In the genomic region with DNA sequence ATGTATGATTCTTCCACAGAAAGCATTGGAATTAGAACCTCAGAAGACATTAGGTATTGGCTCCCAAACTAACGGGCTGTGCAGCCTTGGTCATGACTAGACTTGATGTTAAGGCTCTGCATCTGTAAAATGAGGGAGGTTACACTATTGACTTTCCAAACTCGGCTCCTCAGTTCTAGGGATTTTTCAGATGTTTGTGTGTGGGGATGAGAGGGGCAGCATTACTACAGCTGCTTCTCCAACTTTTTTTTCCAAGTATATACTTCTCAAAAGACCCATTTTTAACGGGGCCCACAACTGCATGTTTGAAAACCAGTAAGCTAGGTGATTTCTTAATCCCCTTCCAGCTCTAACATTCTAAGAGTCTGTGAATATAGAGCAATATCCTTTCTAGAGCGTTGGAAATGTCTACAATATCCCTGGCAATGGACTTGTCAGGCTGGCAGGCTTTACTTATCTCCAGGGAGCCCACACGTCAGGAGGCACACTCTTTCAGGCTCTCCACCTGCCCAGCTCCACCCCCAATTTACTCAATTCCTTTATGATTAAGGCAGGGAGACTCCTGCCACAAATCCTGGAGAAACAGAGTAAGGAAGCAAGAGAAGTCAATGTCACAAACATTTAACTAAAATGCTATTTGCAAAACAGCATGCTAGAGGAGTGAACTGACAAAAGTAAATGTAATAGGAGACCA, we compare ENCODE assay signal across 8 cellular contexts. TPM values are rescaled to one million over a fixed set of nuclear protein-coding genes. Genes with fewer than 3 reads are reported as not detected.
DNase-seq lines count a peak whose midpoint lies in the region; ATAC-seq and TF ChIP-seq lines count a peak whose summit lies in the region.

No MANE protein-coding gene starts in this region.

- H3K9me3 ChIP-seq in esophagus (ENCODE audit: control insufficient read depth in 2 of 2, insufficient read depth in 1 of 2, low read depth in 1 of 2, low read length in 1 of 2): no peaks in the 10 kb centered on the region
- H3K9me3 ChIP-seq in osteoblast (ENCODE audit: low read depth, low read length): no peaks in the 10 kb centered on the region

- TF ChIP-seq CTCF in GM12875 (IDR thresholded peaks at IDR 0.05; ENCODE audit: borderline replicate concordance, insufficient read depth, low read depth, low read length): no peak
- no peak for TF ChIP-seq CTCF in RWPE1 (conservative IDR thresholded peaks at IDR 0.05; ENCODE audit: low read depth)
- TF ChIP-seq CTCF in osteoblast (IDR thresholded peaks at IDR 0.05; ENCODE audit: extremely low read depth, low read depth, low read length): no peak

- DNase-seq in RWPE1 (ENCODE audit: low spot score): no peak
- peak; percentile 62 for DNase-seq in osteoblast (ENCODE audit: insufficient read length, low spot score, missing footprints)
- DNase-seq in NCI-H128 (lab: John Stamatoyannopoulos, UW; ENCODE audit: unreplicated experiment): no peak
- DNase-seq in stimulated activated CD4-positive, alpha-beta T cell treated with anti-CD3 and anti-CD28 coated beads, Interleukin-15, amount 100 ng/mL, for 24 hours: no peak

- peaks cover 6 to 10% of the 10 kb centered on the region in 2 donors for H3K4me1 ChIP-seq in esophagus (ENCODE audit: control insufficient read depth in 2 of 2, insufficient read depth in 2 of 2, low read length in 1 of 2)
- peaks cover 28% of the 10 kb centered on the region for H3K4me1 ChIP-seq in osteoblast (ENCODE audit: insufficient read depth, low read length)

- no peak for ATAC-seq in GM18868 (IDR thresholded peaks at IDR 0.05; ENCODE audit: unreplicated experiment)
- no peak for ATAC-seq in HG02759 (IDR thresholded peaks at IDR 0.05; ENCODE audit: unreplicated experiment)

- peak overlapping the region; percentile 95 for H2AFZ ChIP-seq in osteoblast (ENCODE audit: low read length)

- CTCF ChIA-PET in RWPE1 (lab: Yijun Ruan, JAX): no interaction called here

- no peaks in the 10 kb centered on the region for H3K27me3 ChIP-seq in esophagus (ENCODE audit: control insufficient read depth in 1 of 2, insufficient read depth in 2 of 2, low read length in 2 of 2)
- no peaks in the 10 kb centered on the region for H3K27me3 ChIP-seq in osteoblast (ENCODE audit: insufficient read depth, low read length)

- peaks cover 29% of the 10 kb centered on the region for H3K79me2 ChIP-seq in osteoblast (ENCODE audit: insufficient read depth, low read length)

- POLR2A ChIA-PET in RWPE1 (lab: Yijun Ruan, JAX; ENCODE audit: low non-redundant PET): interaction anchor here (0.6 to 0.7 kb wide), 2 partner anchors 42 to 215 kb away, joined by 3 to 4 read pairs; no protein-coding TSS in a partner anchor

- H3K4me3 ChIP-seq in GM12875 (ENCODE audit: low read depth, low read length) (peak overlapping the region; percentile 88), esophagus (ENCODE audit: low read depth in 1 of 2, low read length in 2 of 2) (peak overlapping the region; percentile 70 to 96), osteoblast (ENCODE audit: insufficient read depth, low read length) (peak overlapping the region; percentile 75)

- peak overlapping the region; percentile 85 for H3K27ac ChIP-seq in RWPE1
- H3K27ac ChIP-seq in esophagus (ENCODE audit: low read depth in 2 of 2, low read length in 1 of 2): peak overlapping the region in 1 of 2 donors; percentile 93
- peak overlapping the region; percentile 100 for H3K27ac ChIP-seq in osteoblast (ENCODE audit: low read depth, low read length)

- H3K36me3 ChIP-seq in esophagus (ENCODE audit: control insufficient read depth in 2 of 2, insufficient read depth in 2 of 2, low read length in 1 of 2): peaks cover 16 to 17% of the 10 kb centered on the region in 2 donors
- H3K36me3 ChIP-seq in osteoblast (ENCODE audit: insufficient read depth, low read length): peaks cover 26% of the 10 kb centered on the region

- WGBS in esophagus, 2 donors: 17% methylated on average over 5 of the region's 5 CpGs

- peak overlapping the region; percentile 92 for H3K4me2 ChIP-seq in osteoblast (ENCODE audit: insufficient read depth, low read length)

- peaks cover 4% of the 10 kb centered on the region for H4K20me1 ChIP-seq in osteoblast (ENCODE audit: insufficient read depth, low read length)

RNA-seq across cellular contexts. Expression of a gene that starts 0.8 kb away (rescaled TPM):
- 10 to 100 TPM; 44.9 to 71.2 TPM for polyA plus RNA-seq in esophagus
- total RNA-seq in osteoblast: 98.8 and 112 TPM in 2 replicates

RNA-seq across cellular contexts. Expression of a gene that starts 15.5 kb away (rescaled TPM):
- polyA plus RNA-seq in esophagus: 1 to 10 TPM in 1 of 2 donors, under 1 TPM in 1; 0.41 to 1.1 TPM
- total RNA-seq in osteoblast: 0.36 and 1.2 TPM in 2 replicates

RNA-seq across cellular contexts. Expression of a gene that starts 32.8 kb away (rescaled TPM):
- 10 to 100 TPM; 41.5 to 43.8 TPM for polyA plus RNA-seq in esophagus
- total RNA-seq in osteoblast: 32.7 and 34.4 TPM in 2 replicates

RNA-seq across cellular contexts. Expression of a gene that starts 41.5 kb away (rescaled TPM):
- polyA plus RNA-seq in esophagus: under 1 TPM; 0.05 to 0.18 TPM
- not detected in 2 replicates for total RNA-seq in osteoblast

RNA-seq across cellular contexts. Expression of a gene that starts 46.4 kb away (rescaled TPM):
- 10 to 100 TPM; 44.1 to 55.5 TPM for polyA plus RNA-seq in esophagus
- 19.2 and 24.2 TPM in 2 replicates for total RNA-seq in osteoblast
